Comparison of ENCODE assay signal across 9 cellular contexts in the genomic region with DNA sequence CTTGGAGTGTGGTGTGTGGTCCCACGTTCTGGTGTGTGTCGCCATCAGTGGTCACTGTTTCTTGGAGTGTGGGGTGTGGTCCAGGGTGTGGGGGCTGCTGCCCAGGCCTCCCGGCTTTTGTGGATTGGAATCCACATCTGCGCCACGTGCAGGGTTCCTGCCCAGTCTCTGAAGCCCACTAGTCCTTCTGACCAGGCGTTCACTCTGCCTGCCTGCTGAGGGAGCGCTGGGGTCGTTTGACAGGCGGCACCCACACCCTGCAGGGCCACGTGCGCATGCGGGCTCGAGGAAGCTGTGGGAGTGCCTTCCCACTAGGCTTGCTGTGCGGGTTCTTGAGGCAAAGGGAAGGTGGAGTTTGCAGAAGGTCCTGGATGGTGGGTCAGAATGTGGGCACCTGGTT. TPM values are rescaled to one million over a fixed set of nuclear protein-coding genes. Genes with fewer than 3 reads are reported as not detected.
DNase-seq lines count a peak whose midpoint lies in the region; ATAC-seq and TF ChIP-seq lines count a peak whose summit lies in the region.
"Had no signal": no experiment of that assay in that cellular context is flagged by ENCODE, and none has a peak within 500 bp of the region (broad histone marks: within the 10 kb centered on the region; RNA-seq: fewer than 3 reads in every experiment).

No MANE protein-coding gene starts in this region.

- no peak for DNase-seq in CD4-positive, alpha-beta T cell
- DNase-seq in NB4 (ENCODE audit: low read depth) (no peak), head of caudate nucleus (peak in 29 of 42 donors; percentile 51 to 83 (median 70)), NCI-H446 treated with DMSO at 0.1 percent for 48 hours (lab: John Stamatoyannopoulos, UW) (no peak), midbrain (lab: John Stamatoyannopoulos, UW) (no peak), AG20443 (ENCODE audit: low spot score) (no peak)
- DNase-seq: ovary had no signal

- H3K4me3 Mint-ChIP-seq in CD4-positive, alpha-beta T cell: no peak overlapping the region

- intact Hi-C loops in CD4-positive, alpha-beta T cell (cut with DNase I, micrococcal nuclease): no loop called here
- intact Hi-C loops in head of caudate nucleus (cut with DNase I): no loop called here

- H3K36me3 Mint-ChIP-seq in CD4-positive, alpha-beta T cell (ENCODE audit: low read depth): no peaks in the 10 kb centered on the region

- H3K27me3 ChIP-seq in CD4-positive, alpha-beta T cell (ENCODE audit: control insufficient read depth, insufficient read depth, low read length): no peaks in the 10 kb centered on the region
- H3K27me3 ChIP-seq in rectal smooth muscle tissue (ENCODE audit: control insufficient read depth, insufficient read depth, low read length): no peaks in the 10 kb centered on the region
- H3K27me3 ChIP-seq: ovary had no signal

- TF ChIP-seq POLR2A in NB4 (IDR thresholded peaks at IDR 0.05; ENCODE audit: extremely low read depth, insufficient read length): no peak

- peak overlapping the region; percentile 49 for H3K27ac Mint-ChIP-seq in CD4-positive, alpha-beta T cell

- H3K4me1 Mint-ChIP-seq in CD4-positive, alpha-beta T cell (ENCODE audit: low read depth): peaks cover 71% of the 10 kb centered on the region

- TF ChIP-seq CTCF in CD4-positive, alpha-beta T cell (IDR thresholded peaks at IDR 0.05): no peak
- no peak for TF ChIP-seq CTCF in NB4 (IDR thresholded peaks at IDR 0.05; ENCODE audit: low read depth, low read length)

- H3K4me3 ChIP-seq in NB4 (ENCODE audit: low read depth, low read length) (peak overlapping the region; percentile 18), rectal smooth muscle tissue (ENCODE audit: low read length) (peak overlapping the region; percentile 47)
- H3K4me3 ChIP-seq: ovary had no signal

- CTCF ChIA-PET in CD4-positive, alpha-beta T cell (lab: Charles Lee): no interaction called here

- H3K27me3 Mint-ChIP-seq in CD4-positive, alpha-beta T cell: no peaks in the 10 kb centered on the region

- no peak overlapping the region for H3K27ac ChIP-seq in CD4-positive, alpha-beta T cell (ENCODE audit: low read depth, low read length)
- H3K27ac ChIP-seq in rectal smooth muscle tissue (ENCODE audit: low read depth, low read length): peak overlapping the region; percentile 56
- H3K27ac ChIP-seq: ovary had no signal

- H3K9ac ChIP-seq in rectal smooth muscle tissue (ENCODE audit: low read length): no peak overlapping the region

- POLR2A ChIA-PET in CD4-positive, alpha-beta T cell (lab: Charles Lee): no interaction called here

- H3K9me3 Mint-ChIP-seq in CD4-positive, alpha-beta T cell: no peaks in the 10 kb centered on the region

- ATAC-seq in CD4-positive, alpha-beta T cell (ENCODE audit: poor library complexity): no peak
- no peak for ATAC-seq in HG03442 (IDR thresholded peaks at IDR 0.05; ENCODE audit: unreplicated experiment)

- H3K4me1 ChIP-seq in rectal smooth muscle tissue (ENCODE audit: control insufficient read depth, insufficient read depth, low read length): peaks cover 41% of the 10 kb centered on the region

- H3K36me3 ChIP-seq in rectal smooth muscle tissue (ENCODE audit: control insufficient read depth, insufficient read depth, low read length): no peaks in the 10 kb centered on the region
- H3K36me3 ChIP-seq: ovary had no signal

- no peaks in the 10 kb centered on the region for H3K9me3 ChIP-seq in CD4-positive, alpha-beta T cell (ENCODE audit: control insufficient read depth, low read length)
- H3K9me3 ChIP-seq: ovary had no signal

RNA-seq across cellular contexts. Expression of a gene that starts 51.4 kb away (rescaled TPM):
- 10 to 100 TPM; 22.0 to 24.8 TPM for total RNA-seq in CD4-positive, alpha-beta T cell

Comparison
In these comparisons a context has a peak if more than half of its experiments do, and no peak if none do; other contexts are left out.
1. DNase-seq: peak in head of caudate nucleus (29 of 42); none in CD4-positive, alpha-beta T cell (0 of 10), NB4 (single experiment), NCI-H446 treated with DMSO at 0.1 percent for 48 hours (single experiment), midbrain (single experiment) and AG20443 (single experiment).